Comparison of ENCODE assay signal across 25 cellular contexts in the genomic region with DNA sequence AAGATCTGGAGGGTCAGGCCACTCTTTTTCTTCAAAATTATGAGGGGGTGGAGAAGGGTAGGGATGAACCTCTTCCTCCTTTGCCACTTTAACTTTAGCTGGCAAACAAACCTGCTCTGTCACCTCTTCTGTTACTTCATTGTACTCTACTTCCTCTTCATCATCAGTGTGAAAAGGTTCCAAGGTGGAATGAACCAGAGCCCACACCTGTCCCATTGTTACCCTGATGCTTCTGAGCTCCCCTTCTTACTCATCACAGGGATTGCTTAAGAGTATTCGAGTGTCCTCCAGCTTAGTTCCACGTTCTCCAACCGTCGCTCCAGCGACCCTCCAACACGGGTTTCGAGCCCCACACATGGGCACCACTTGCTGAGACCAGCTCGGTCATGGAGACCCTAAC.
"Had no signal": no experiment of that assay in that cellular context is flagged by ENCODE, and none has a peak within 500 bp of the region (broad histone marks: within the 10 kb centered on the region; RNA-seq: fewer than 3 reads in every experiment).

No MANE protein-coding gene starts in this region.

- DNase-seq: heart right ventricle; kidney glomerular epithelial cell; left cardiac atrium; midbrain; mucosa of descending colon; naive thymus-derived CD8-positive, alpha-beta T cell; ovary; right lobe of liver; stimulated activated CD4-positive, alpha-beta T cell treated with anti-CD3 and anti-CD28 coated beads, Interleukin-12 subunit alpha, Interleukin-12 subunit beta, amount 100 ng/mL, for 4 hours; stimulated activated CD4-positive, alpha-beta T cell treated with anti-CD3 and anti-CD28 coated beads, Interleukin-15, amount 100 ng/mL, for 24 hours; stimulated activated CD4-positive, alpha-beta T cell treated with anti-CD3 and anti-CD28 coated beads, Interleukin-2, amount 100 ng/mL, for 24 hours; stimulated activated CD4-positive, alpha-beta T cell treated with anti-CD3 and anti-CD28 coated beads, Interleukin-4, amount 100 ng/mL, for 1 hour; stimulated activated naive B cell treated with anti-CD40 and anti-IgM and Interleukin-4, amounts not matched to agents 10 μg/mL and 1 μg/mL and 100 μg/mL, for 72 hours; stimulated activated naive CD8-positive, alpha-beta T cell treated with anti-CD3 and anti-CD28 coated beads, Interleukin-15, Interleukin-2, amounts not matched to agents 100 U/mL and 50 U/mL, for 24 hours; stomach; testis; thyroid gland; upper lobe of right lung had no signal

- H3K9me3 Mint-ChIP-seq: naive thymus-derived CD8-positive, alpha-beta T cell; nephron had no signal

- H3K4me3 Mint-ChIP-seq: memory B cell; naive thymus-derived CD8-positive, alpha-beta T cell; nephron; stimulated activated naive B cell treated with anti-CD40 and anti-IgM and Interleukin-4, amounts not matched to agents 10 μg/mL and 1 μg/mL and 100 μg/mL, for 72 hours had no signal

- H3K27me3 ChIP-seq: heart right ventricle, hepatocyte, ovary, right atrium auricular region, right lobe of liver, stomach, testis, thyroid gland, upper lobe of right lung had no signal

- H3K27ac ChIP-seq: heart right ventricle, hepatocyte, ovary, right atrium auricular region, right lobe of liver, stomach, testis, thyroid gland, upper lobe of right lung had no signal

- H3K27ac Mint-ChIP-seq: memory B cell; naive thymus-derived CD8-positive, alpha-beta T cell; nephron; progenitor cell of endocrine pancreas; stimulated activated naive B cell treated with anti-CD40 and anti-IgM and Interleukin-4, amounts not matched to agents 10 μg/mL and 1 μg/mL and 100 μg/mL, for 72 hours had no signal

- H3K4me3 ChIP-seq: heart right ventricle, hepatocyte, lung, mucosa of descending colon, ovary, right atrium auricular region, right lobe of liver, smooth muscle cell, stomach, testis, thyroid gland, upper lobe of right lung had no signal

- H3K36me3 ChIP-seq: ovary had no signal

- H3K27me3 Mint-ChIP-seq: memory B cell; naive thymus-derived CD8-positive, alpha-beta T cell; progenitor cell of endocrine pancreas had no signal

- H3K9me3 ChIP-seq: heart right ventricle, mucosa of descending colon, ovary, right atrium auricular region, right lobe of liver, stomach, testis, thyroid gland, upper lobe of right lung had no signal
